ENCODE assay signal across 2 cellular contexts in genomic region chr16:12228607-12229499, GRCh38.
TF ChIP-seq lines count a peak whose summit lies in the region.

No MANE protein-coding gene starts in this region.

TF ChIP-seq in HEK293, 187 proteins besides CTCF, POLR2A, EP300 and RAD21 (continued from another document):
- no peak for TF ChIP-seq ZNF560 (tag by site-specific recombination; IDR thresholded peaks at IDR 0.05; ENCODE audit: borderline replicate concordance)
- no peak for TF ChIP-seq ZBTB49 (tag by site-specific recombination; IDR thresholded peaks at IDR 0.05; ENCODE audit: low read depth)
- TF ChIP-seq ZBTB26 (tag by site-specific recombination; optimal IDR thresholded peaks at IDR 0.05), result no peak
- TF ChIP-seq SCRT2 (tag by site-specific recombination; IDR thresholded peaks at IDR 0.05), result peak; percentile 97
- 0 out of 2 replicates have a peak, but pooled peaks have one; percentile 13 for TF ChIP-seq ZNF660 (tag by site-specific recombination; IDR thresholded peaks at IDR 0.05)
- TF ChIP-seq ZNF202 (tag by site-specific recombination; IDR thresholded peaks at IDR 0.05; ENCODE audit: borderline replicate concordance), result no peak
- peak; percentile 76 for TF ChIP-seq ZIC2 (tag by site-specific recombination; IDR thresholded peaks at IDR 0.05)
- peak; percentile 33 for TF ChIP-seq ZNF654 (tag by site-specific recombination; IDR thresholded peaks at IDR 0.05; ENCODE audit: low read depth)

TF ChIP-seq in K562, 482 proteins besides CTCF, POLR2A, EP300 and RAD21 (continued from another document):
- TF ChIP-seq, protein P1, sequence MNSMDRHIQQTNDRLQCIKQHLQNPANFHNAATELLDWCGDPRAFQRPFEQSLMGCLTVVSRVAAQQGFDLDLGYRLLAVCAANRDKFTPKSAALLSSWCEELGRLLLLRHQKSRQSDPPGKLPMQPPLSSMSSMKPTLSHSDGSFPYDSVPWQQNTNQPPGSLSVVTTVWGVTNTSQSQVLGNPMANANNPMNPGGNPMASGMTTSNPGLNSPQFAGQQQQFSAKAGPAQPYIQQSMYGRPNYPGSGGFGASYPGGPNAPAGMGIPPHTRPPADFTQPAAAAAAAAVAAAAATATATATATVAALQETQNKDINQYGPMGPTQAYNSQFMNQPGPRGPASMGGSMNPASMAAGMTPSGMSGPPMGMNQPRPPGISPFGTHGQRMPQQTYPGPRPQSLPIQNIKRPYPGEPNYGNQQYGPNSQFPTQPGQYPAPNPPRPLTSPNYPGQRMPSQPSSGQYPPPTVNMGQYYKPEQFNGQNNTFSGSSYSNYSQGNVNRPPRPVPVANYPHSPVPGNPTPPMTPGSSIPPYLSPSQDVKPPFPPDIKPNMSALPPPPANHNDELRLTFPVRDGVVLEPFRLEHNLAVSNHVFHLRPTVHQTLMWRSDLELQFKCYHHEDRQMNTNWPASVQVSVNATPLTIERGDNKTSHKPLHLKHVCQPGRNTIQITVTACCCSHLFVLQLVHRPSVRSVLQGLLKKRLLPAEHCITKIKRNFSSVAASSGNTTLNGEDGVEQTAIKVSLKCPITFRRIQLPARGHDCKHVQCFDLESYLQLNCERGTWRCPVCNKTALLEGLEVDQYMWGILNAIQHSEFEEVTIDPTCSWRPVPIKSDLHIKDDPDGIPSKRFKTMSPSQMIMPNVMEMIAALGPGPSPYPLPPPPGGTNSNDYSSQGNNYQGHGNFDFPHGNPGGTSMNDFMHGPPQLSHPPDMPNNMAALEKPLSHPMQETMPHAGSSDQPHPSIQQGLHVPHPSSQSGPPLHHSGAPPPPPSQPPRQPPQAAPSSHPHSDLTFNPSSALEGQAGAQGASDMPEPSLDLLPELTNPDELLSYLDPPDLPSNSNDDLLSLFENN (IDR thresholded peaks at IDR 0.05; ENCODE audit: low read depth in 2 of 2, low read length in 2 of 2), result no peak
- TF ChIP-seq NRF1 (conservative IDR thresholded peaks at IDR 0.05 in 1 of 2, IDR thresholded peaks at IDR 0.05 in 1 of 2) (peak; percentile 63 to 73), CREM (IDR thresholded peaks at IDR 0.05; ENCODE audit: low read depth) (peak; percentile 32; the same call in 1 of the 2 replicates), SMC3 (conservative IDR thresholded peaks at IDR 0.05; ENCODE audit: insufficient read depth, low read depth, low read length) (peak; percentile 67), POU5F1 (IDR thresholded peaks at IDR 0.05; ENCODE audit: borderline replicate concordance, low read depth, low read length, partially characterized antibody) (no peak), MTA3 (IDR thresholded peaks at IDR 0.05; ENCODE audit: borderline replicate concordance) (0 out of 2 replicates have a peak, but pooled peaks have one; percentile 29), ZNF224 (CRISPR knock-in tag; IDR thresholded peaks at IDR 0.05) (no peak), CBX5 (IDR thresholded peaks at IDR 0.05; ENCODE audit: borderline replicate concordance, low read depth) (no peak), CTCFL (IDR thresholded peaks at IDR 0.05; ENCODE audit: borderline replicate concordance, insufficient read depth, low read depth, low read length, poor library complexity, severe bottlenecking) (peak; percentile 79), ZFP36 (IDR thresholded peaks at IDR 0.05; ENCODE audit: low read depth, low read length, partially characterized antibody) (peak; percentile 5), ZNF316 (IDR thresholded peaks at IDR 0.05) (peak; percentile 80), C11orf30 (IDR thresholded peaks at IDR 0.05; ENCODE audit: low read depth) (peak; percentile 81), NFE2 (IDR thresholded peaks at IDR 0.05; ENCODE audit: low read depth) (peak; percentile 60; the same call in 1 of the 2 replicates), SMAD4 (CRISPR knock-in tag; conservative IDR thresholded peaks at IDR 0.05) (0 out of 2 replicates have a peak, but pooled peaks have one; percentile 17), MGA (IDR thresholded peaks at IDR 0.05) (peak; percentile 56; the same call in 1 of the 2 replicates), MAFG (tag; conservative IDR thresholded peaks at IDR 0.05) (peak; percentile 89), JUND (IDR thresholded peaks at IDR 0.05; ENCODE audit: borderline replicate concordance, low read depth, low read length) (0 out of 2 replicates have a peak, but pooled peaks have one; percentile 21), JUND (tag; IDR thresholded peaks at IDR 0.05; ENCODE audit: borderline replicate concordance, low read depth, low read length) (no peak; the same call in 1 of the 3 replicates), RCOR1 (IDR thresholded peaks at IDR 0.05; ENCODE audit: borderline replicate concordance in 1 of 2, low read depth in 2 of 2, low read length in 2 of 2) (peak in 1 of 2 experiments; percentile 35; a peak in 1 of 4 replicates)
- TF ChIP-seq, protein P2, sequence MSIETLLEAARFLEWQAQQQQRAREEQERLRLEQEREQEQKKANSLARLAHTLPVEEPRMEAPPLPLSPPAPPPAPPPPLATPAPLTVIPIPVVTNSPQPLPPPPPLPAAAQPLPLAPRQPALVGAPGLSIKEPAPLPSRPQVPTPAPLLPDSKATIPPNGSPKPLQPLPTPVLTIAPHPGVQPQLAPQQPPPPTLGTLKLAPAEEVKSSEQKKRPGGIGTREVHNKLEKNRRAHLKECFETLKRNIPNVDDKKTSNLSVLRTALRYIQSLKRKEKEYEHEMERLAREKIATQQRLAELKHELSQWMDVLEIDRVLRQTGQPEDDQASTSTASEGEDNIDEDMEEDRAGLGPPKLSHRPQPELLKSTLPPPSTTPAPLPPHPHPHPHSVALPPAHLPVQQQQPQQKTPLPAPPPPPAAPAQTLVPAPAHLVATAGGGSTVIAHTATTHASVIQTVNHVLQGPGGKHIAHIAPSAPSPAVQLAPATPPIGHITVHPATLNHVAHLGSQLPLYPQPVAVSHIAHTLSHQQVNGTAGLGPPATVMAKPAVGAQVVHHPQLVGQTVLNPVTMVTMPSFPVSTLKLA (conservative IDR thresholded peaks at IDR 0.05), result peak in 1 of 2 experiments; percentile 30; a peak in 1 of 4 replicates
TF ChIP-seq in K562: peak in this region for 22.
